Comparison of ENCODE assay signal across 10 cellular contexts in the genomic region with DNA sequence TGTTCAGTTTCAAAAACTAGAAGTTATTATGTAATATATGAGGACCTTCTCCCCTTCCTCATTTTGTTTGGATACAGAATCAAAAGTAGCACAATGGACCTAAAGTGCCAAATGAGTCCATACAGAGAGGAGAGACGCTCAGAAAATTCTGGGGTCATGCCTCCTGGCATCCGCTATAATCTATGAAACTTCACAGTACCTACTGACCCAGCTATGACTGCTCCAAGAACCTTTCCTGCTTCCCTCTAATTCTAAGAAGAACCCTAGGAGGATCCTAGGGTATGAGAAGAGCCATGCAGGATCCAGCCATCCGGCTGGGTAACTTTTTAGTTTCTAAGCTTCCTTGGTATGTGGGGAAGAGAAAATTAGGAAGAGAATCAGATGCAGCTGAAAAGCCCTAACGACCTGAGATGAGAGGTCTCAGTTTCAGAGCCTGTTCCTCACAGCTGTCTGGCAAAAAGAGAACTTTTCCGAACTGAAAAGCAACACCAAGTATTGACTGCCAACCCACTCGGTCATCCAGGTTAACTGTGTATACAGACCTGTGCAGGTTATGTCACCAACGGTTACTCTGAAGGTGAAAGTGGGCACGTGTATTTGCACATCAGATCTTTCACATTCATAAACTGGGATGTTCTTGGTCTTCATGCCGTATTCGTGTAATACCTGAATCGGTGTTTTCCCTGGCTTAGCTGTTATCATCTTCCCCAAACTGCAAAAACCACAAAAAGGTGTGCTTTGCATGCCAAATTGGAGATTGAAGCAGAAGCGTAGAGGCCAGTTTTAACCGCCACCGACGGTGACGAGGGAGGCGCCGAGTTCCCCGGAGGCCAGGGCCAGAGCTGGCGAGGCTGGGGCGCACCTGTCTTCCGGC. TPM values are rescaled to one million over a fixed set of nuclear protein-coding genes. Genes with fewer than 3 reads are reported as not detected.
DNase-seq lines count a peak whose midpoint lies in the region; ATAC-seq, FAIRE-seq and TF ChIP-seq lines count a peak whose summit lies in the region.
"Had no signal": no experiment of that assay in that cellular context is flagged by ENCODE, and none has a peak within 500 bp of the region (broad histone marks: within the 10 kb centered on the region; RNA-seq: fewer than 3 reads in every experiment).

No MANE protein-coding gene starts in this region.

- H3K9me3 ChIP-seq in HUES64 (ENCODE audit: insufficient read depth, low read depth, low read length) = no peaks in the 10 kb centered on the region
- H3K9me3 ChIP-seq in HepG2 (ENCODE audit: low read length) = no peaks in the 10 kb centered on the region

- peaks cover 26% of the 10 kb centered on the region for H3K79me2 ChIP-seq in HepG2 (ENCODE audit: insufficient read depth, low read length)

- no peak for TF ChIP-seq RAD21 in HepG2 (CRISPR knock-in tag; IDR thresholded peaks at IDR 0.05)

- TF ChIP-seq EP300 in HepG2 (IDR thresholded peaks at IDR 0.05; ENCODE audit: low read depth in 2 of 2, low read length in 2 of 2) (no peak), HepG2 (CRISPR knock-in tag; IDR thresholded peaks at IDR 0.05; ENCODE audit: borderline replicate concordance) (no peak)

- no peak overlapping the region for H2AFZ ChIP-seq in HepG2 (ENCODE audit: low read length)

- CTCF ChIA-PET in HepG2 (lab: Yijun Ruan, JAX; ENCODE audit: low intra/inter-chr PET ratio, low total read pairs) = no interaction called here

- H3K36me3 ChIP-seq in HUES64 (ENCODE audit: insufficient read depth, low read length) (peaks cover 48% of the 10 kb centered on the region), HepG2 (replicated peaks in 1 of 2; ENCODE audit: control insufficient read depth in 1 of 2, insufficient read depth in 2 of 2, low read length in 2 of 2) (peaks cover 9 to 34% of the 10 kb centered on the region in 2 experiments)

- DNase-seq in SIG-M5 treated with dmso at 0.1 percent for 504 hours (lab: John Stamatoyannopoulos, UW; ENCODE audit: unreplicated experiment) = peak; percentile 44
- DNase-seq in SIG-M5 (lab: John Stamatoyannopoulos, UW) = no peak
- DNase-seq in astrocyte of the cerebellum (ENCODE audit: low read depth) = no peak
- DNase-seq in HepG2 (ENCODE audit: low spot score) = peak; percentile 37
- DNase-seq in NCI-H2107 treated with DMSO at 0.1 percent for 48 hours (lab: John Stamatoyannopoulos, UW; ENCODE audit: unreplicated experiment) = no peak

- H4K20me1 ChIP-seq in HepG2 (ENCODE audit: insufficient read depth, low read length) = peaks cover 14% of the 10 kb centered on the region; the same call in 1 of the 2 replicates

- TSS peak; percentile 57 for BruUV-seq in HepG2 (replicated peaks; lab: Mats Ljungman, UMichigan)

- peak overlapping the region; percentile 85 for H3K4me2 ChIP-seq in HepG2 (ENCODE audit: low read depth, low read length)

- POLR2A ChIA-PET in HepG2 (lab: Yijun Ruan, JAX) = interaction anchor here (1.1 to 3.9 kb wide), 12 partner anchors 9 to 337 kb away, joined by 3 to 97 read pairs (median 24); partner anchors contain the start of genes PLEKHA3 and RBM45

- WGBS in HUES64 = 20% methylated on average over 22 of the region's 22 CpGs
- WGBS in HepG2 (ENCODE audit: low lambda C conversion rate) = 11% methylated on average over 12 of the region's 22 CpGs

- intact Hi-C loops in HepG2 (cut with micrococcal nuclease; ENCODE audit: unreplicated experiment) = loop anchor here (1.0 to 10.0 kb wide), 4 partner anchors 35 to 1053 kb away; no protein-coding TSS in a partner anchor

- H3K4me1 ChIP-seq in HUES64 (ENCODE audit: insufficient read depth, low read length) = peaks cover 8% of the 10 kb centered on the region; the same call in 1 of the 2 replicates
- H3K4me1 ChIP-seq in HepG2 (ENCODE audit: insufficient read depth, low read length) = peaks cover 33% of the 10 kb centered on the region

- FAIRE-seq in HepG2 (lab: Jason Lieb, UNC) = no peak
- FAIRE-seq: frontal cortex had no signal

- H3K9ac ChIP-seq in HUES64 (ENCODE audit: low read depth, low read length) = peak overlapping the region; percentile 99
- H3K9ac ChIP-seq in HepG2 (ENCODE audit: insufficient read depth, low read depth, low read length) = peak overlapping the region; percentile 98

- TF ChIP-seq CTCF in astrocyte of the cerebellum (IDR thresholded peaks at IDR 0.05; ENCODE audit: low read depth, low read length, missing control alignments) = no peak
- TF ChIP-seq CTCF in HepG2 (CRISPR knock-in tag; IDR thresholded peaks at IDR 0.05) = no peak

- no peak for TF ChIP-seq POLR2A in HepG2 (IDR thresholded peaks at IDR 0.05; ENCODE audit: insufficient read depth in 1 of 2, low read depth in 2 of 2, low read length in 2 of 2)

- in situ Hi-C loops in astrocyte of the cerebellum (cut with HindIII; ENCODE audit: low sequenced_read_pairs) = loop anchor here (10.0 kb wide), 1 partner anchor 55 kb away; no protein-coding TSS in a partner anchor
- in situ Hi-C loops in HepG2 (cut with HindIII; ENCODE audit: extremely low pct_ligation_motif_present, low pct_unique_long_range_greater_than_20kb) = no loop called here

- peak overlapping the region; percentile 70 for H3K4me3 ChIP-seq in HUES64 (ENCODE audit: low read length)
- H3K4me3 ChIP-seq in astrocyte of the cerebellum (ENCODE audit: low read depth, low read length) = peak overlapping the region; percentile 78
- H3K4me3 ChIP-seq in HepG2 (replicated peaks in 1 of 3; ENCODE audit: insufficient read depth in 1 of 3, low read depth in 2 of 3, low read length in 3 of 3) = peak overlapping the region; percentile 75 to 88 (median 82)

- H3K27ac ChIP-seq in HUES64 (ENCODE audit: low read depth, low read length) = peak overlapping the region; percentile 99; the same call in 1 of the 2 replicates
- H3K27ac ChIP-seq in HepG2 (ENCODE audit: extremely low read length, insufficient read depth, low read length) = peak overlapping the region; percentile 96
- H3K27ac ChIP-seq in temporal lobe (ENCODE audit: low read depth, low read length) = peak overlapping the region; percentile 69

- no peaks in the 10 kb centered on the region for H3K27me3 ChIP-seq in HUES64 (ENCODE audit: insufficient read depth, low read length)
- H3K27me3 ChIP-seq in HepG2 (ENCODE audit: control insufficient read depth in 1 of 2, insufficient read depth in 2 of 2, low read length in 2 of 2) = no peaks in the 10 kb centered on the region; a peak in 1 of 5 replicates

- ATAC-seq in GM21576 (IDR thresholded peaks at IDR 0.05; ENCODE audit: unreplicated experiment) (peak; percentile 38), HepG2 (no peak)

RNA-seq across cellular contexts. Expression of gene PRKRA, which starts 1.0 kb away (rescaled TPM):
- polyA plus RNA-seq in HUES64 (2013, experiment 1 of 2) = 49.6 TPM
- polyA plus RNA-seq in HUES64 (2013, experiment 2 of 2) = 58.6 TPM
- total RNA-seq in HepG2 (2016; rRNA removed; fragmentation: Illumina TruSeq; extraction: Trizol) (67.6 and 74.7 TPM in 2 replicates), temporal lobe (43.3 TPM)
- total RNA-seq in HepG2 (2016; cell fraction: cytosol; rRNA removed; fragmentation: Illumina TruSeq; extraction: Trizol; ENCODE audit: low read depth) = 77.3 and 86.7 TPM in 2 replicates
- total RNA-seq in HepG2 (2016; cell fraction: insoluble cytoplasmic fraction; rRNA removed; fragmentation: Illumina TruSeq; extraction: Trizol) = 64.4 and 73.6 TPM in 2 replicates
- 113 and 120 TPM in 2 replicates for total RNA-seq in HepG2 (2016; cell fraction: membrane; rRNA removed; fragmentation: Illumina TruSeq; extraction: Trizol)
- 83.1 and 91.6 TPM in 2 replicates for total RNA-seq in HepG2 (2016; cell fraction: nucleus; rRNA removed; fragmentation: Illumina TruSeq; extraction: Trizol)
- polyA plus RNA-seq in HepG2 (2011; rRNA removed) = 47.3 and 53.1 TPM in 2 replicates
- polyA plus RNA-seq in HepG2 (2011; cell fraction: cytosol; rRNA removed) = 39.9 and 48.4 TPM in 2 replicates
- 41.7 and 45.8 TPM in 2 replicates for polyA plus RNA-seq in HepG2 (2011; cell fraction: nucleus; rRNA removed)
- 48.0 and 68.5 TPM in 2 replicates for polyA plus RNA-seq in HepG2 (2012)
- polyA plus RNA-seq in HepG2 (2016; cell fraction: cytosol; fragmentation: Illumina TruSeq; extraction: Trizol; ENCODE audit: low read depth) = 94.3 and 117 TPM in 2 replicates
- 77.0 and 83.1 TPM in 2 replicates for polyA plus RNA-seq in HepG2 (2016; cell fraction: insoluble cytoplasmic fraction; fragmentation: Illumina TruSeq; extraction: Trizol; ENCODE audit: low read depth)
- 110 and 123 TPM in 2 replicates for polyA plus RNA-seq in HepG2 (2016; cell fraction: membrane; fragmentation: Illumina TruSeq; extraction: Trizol; ENCODE audit: low read depth)
- 92.2 and 94.5 TPM in 2 replicates for polyA plus RNA-seq in HepG2 (2016; cell fraction: nucleus; fragmentation: Illumina TruSeq; extraction: Trizol; ENCODE audit: insufficient read depth, low read depth)
- polyA minus RNA-seq in HepG2 (2011; rRNA and poly(A)+ RNA removed; ENCODE audit: low replicate concordance) = 14.8 and 55.1 TPM in 2 replicates
- 31.5 and 39.6 TPM in 2 replicates for polyA minus RNA-seq in HepG2 (2011; cell fraction: cytosol; rRNA and poly(A)+ RNA removed)
- polyA minus RNA-seq in HepG2 (2011; cell fraction: nucleus; rRNA and poly(A)+ RNA removed) = 182 and 199 TPM in 2 replicates

RNA-seq across cellular contexts. Expression of gene PJVK, which starts 1.2 kb away (rescaled TPM):
- 1.4 TPM for polyA plus RNA-seq in HUES64 (2013, experiment 1 of 2)
- polyA plus RNA-seq in HUES64 (2013, experiment 2 of 2) = 2.0 TPM
- total RNA-seq in HepG2 (2016; rRNA removed; fragmentation: Illumina TruSeq; extraction: Trizol) = 1.1 and 1.2 TPM in 2 replicates
- total RNA-seq in HepG2 (2016; cell fraction: cytosol; rRNA removed; fragmentation: Illumina TruSeq; extraction: Trizol; ENCODE audit: low read depth) = 0.81 and 2.0 TPM in 2 replicates
- 0.77 and 1.5 TPM in 2 replicates for total RNA-seq in HepG2 (2016; cell fraction: insoluble cytoplasmic fraction; rRNA removed; fragmentation: Illumina TruSeq; extraction: Trizol)
- total RNA-seq in HepG2 (2016; cell fraction: membrane; rRNA removed; fragmentation: Illumina TruSeq; extraction: Trizol) = 1.1 TPM in 2 replicates
- 3.4 and 4.2 TPM in 2 replicates for total RNA-seq in HepG2 (2016; cell fraction: nucleus; rRNA removed; fragmentation: Illumina TruSeq; extraction: Trizol)
- 2.6 and 3.0 TPM in 2 replicates for polyA plus RNA-seq in HepG2 (2011; rRNA removed)
- 0.51 and 1.1 TPM in 2 replicates for polyA plus RNA-seq in HepG2 (2011; cell fraction: cytosol; rRNA removed)
- polyA plus RNA-seq in HepG2 (2011; cell fraction: nucleus; rRNA removed) = 6.3 and 6.4 TPM in 2 replicates
- 1.5 and 2.9 TPM in 2 replicates for polyA plus RNA-seq in HepG2 (2012)
- 0.46 and 0.58 TPM in 2 replicates for polyA plus RNA-seq in HepG2 (2016; cell fraction: cytosol; fragmentation: Illumina TruSeq; extraction: Trizol; ENCODE audit: low read depth)
- polyA plus RNA-seq in HepG2 (2016; cell fraction: insoluble cytoplasmic fraction; fragmentation: Illumina TruSeq; extraction: Trizol; ENCODE audit: low read depth) = 0.67 and 1.3 TPM in 2 replicates
- 0.48 and 0.77 TPM in 2 replicates for polyA plus RNA-seq in HepG2 (2016; cell fraction: membrane; fragmentation: Illumina TruSeq; extraction: Trizol; ENCODE audit: low read depth)
- 7.3 and 8.2 TPM in 2 replicates for polyA plus RNA-seq in HepG2 (2016; cell fraction: nucleus; fragmentation: Illumina TruSeq; extraction: Trizol; ENCODE audit: insufficient read depth, low read depth)
- polyA minus RNA-seq in HepG2 (2011; rRNA and poly(A)+ RNA removed; ENCODE audit: low replicate concordance) = 1.1 and 1.8 TPM in 2 replicates
- 0.35 TPM in 1 of 2 replicates, not detected in the other for polyA minus RNA-seq in HepG2 (2011; cell fraction: cytosol; rRNA and poly(A)+ RNA removed)
- 9.3 and 9.6 TPM in 2 replicates for polyA minus RNA-seq in HepG2 (2011; cell fraction: nucleus; rRNA and poly(A)+ RNA removed)
- total RNA-seq in temporal lobe = 4.2 TPM
- total RNA-seq: Daoy had no signal

RNA-seq across cellular contexts. Expression of gene FKBP7, which starts 28.5 kb away (rescaled TPM):
- 4.9 TPM for polyA plus RNA-seq in HUES64 (2013, experiment 1 of 2)
- 9.2 TPM for polyA plus RNA-seq in HUES64 (2013, experiment 2 of 2)
- total RNA-seq in HepG2 (2016; rRNA removed; fragmentation: Illumina TruSeq; extraction: Trizol) (9.7 and 14.8 TPM in 2 replicates), temporal lobe (11.3 TPM)
- total RNA-seq in HepG2 (2016; cell fraction: cytosol; rRNA removed; fragmentation: Illumina TruSeq; extraction: Trizol; ENCODE audit: low read depth) = 2.8 and 3.6 TPM in 2 replicates
- total RNA-seq in HepG2 (2016; cell fraction: insoluble cytoplasmic fraction; rRNA removed; fragmentation: Illumina TruSeq; extraction: Trizol) = 9.9 and 13.5 TPM in 2 replicates
- total RNA-seq in HepG2 (2016; cell fraction: membrane; rRNA removed; fragmentation: Illumina TruSeq; extraction: Trizol) = 3.9 and 4.5 TPM in 2 replicates
- 12.3 and 18.8 TPM in 2 replicates for total RNA-seq in HepG2 (2016; cell fraction: nucleus; rRNA removed; fragmentation: Illumina TruSeq; extraction: Trizol)
- 9.5 and 12.4 TPM in 2 replicates for polyA plus RNA-seq in HepG2 (2011; rRNA removed)
- 6.1 and 7.1 TPM in 2 replicates for polyA plus RNA-seq in HepG2 (2011; cell fraction: cytosol; rRNA removed)
- 2.9 and 3.0 TPM in 2 replicates for polyA plus RNA-seq in HepG2 (2011; cell fraction: nucleus; rRNA removed)
- 13.3 and 20.2 TPM in 2 replicates for polyA plus RNA-seq in HepG2 (2012)
- polyA plus RNA-seq in HepG2 (2016; cell fraction: cytosol; fragmentation: Illumina TruSeq; extraction: Trizol; ENCODE audit: low read depth) = 5.2 and 5.3 TPM in 2 replicates
- polyA plus RNA-seq in HepG2 (2016; cell fraction: insoluble cytoplasmic fraction; fragmentation: Illumina TruSeq; extraction: Trizol; ENCODE audit: low read depth) = 10.5 and 13.7 TPM in 2 replicates
- polyA plus RNA-seq in HepG2 (2016; cell fraction: membrane; fragmentation: Illumina TruSeq; extraction: Trizol; ENCODE audit: low read depth) = 3.5 and 4.7 TPM in 2 replicates
- 20.0 and 26.2 TPM in 2 replicates for polyA plus RNA-seq in HepG2 (2016; cell fraction: nucleus; fragmentation: Illumina TruSeq; extraction: Trizol; ENCODE audit: insufficient read depth, low read depth)
- 0.89 and 1.8 TPM in 2 replicates for polyA minus RNA-seq in HepG2 (2011; rRNA and poly(A)+ RNA removed; ENCODE audit: low replicate concordance)
- polyA minus RNA-seq in HepG2 (2011; cell fraction: cytosol; rRNA and poly(A)+ RNA removed) = 5.3 and 5.9 TPM in 2 replicates
- 6.0 and 9.4 TPM in 2 replicates for polyA minus RNA-seq in HepG2 (2011; cell fraction: nucleus; rRNA and poly(A)+ RNA removed)

RNA-seq across cellular contexts. Expression of gene PLEKHA3, which starts 30.3 kb away (rescaled TPM):
- 9.2 TPM for polyA plus RNA-seq in HUES64 (2013, experiment 1 of 2)
- 7.8 TPM for polyA plus RNA-seq in HUES64 (2013, experiment 2 of 2)
- 23.1 and 26.8 TPM in 2 replicates for total RNA-seq in HepG2 (2016; rRNA removed; fragmentation: Illumina TruSeq; extraction: Trizol)
- total RNA-seq in HepG2 (2016; cell fraction: cytosol; rRNA removed; fragmentation: Illumina TruSeq; extraction: Trizol; ENCODE audit: low read depth) = 5.4 and 7.7 TPM in 2 replicates
- 21.3 and 27.5 TPM in 2 replicates for total RNA-seq in HepG2 (2016; cell fraction: insoluble cytoplasmic fraction; rRNA removed; fragmentation: Illumina TruSeq; extraction: Trizol)
- total RNA-seq in HepG2 (2016; cell fraction: membrane; rRNA removed; fragmentation: Illumina TruSeq; extraction: Trizol) = 24.3 and 26.4 TPM in 2 replicates
- total RNA-seq in HepG2 (2016; cell fraction: nucleus; rRNA removed; fragmentation: Illumina TruSeq; extraction: Trizol) = 11.8 and 13.5 TPM in 2 replicates
- 8.6 and 11.7 TPM in 2 replicates for polyA plus RNA-seq in HepG2 (2011; rRNA removed)
- 2.6 and 4.0 TPM in 2 replicates for polyA plus RNA-seq in HepG2 (2011; cell fraction: cytosol; rRNA removed)
- polyA plus RNA-seq in HepG2 (2011; cell fraction: nucleus; rRNA removed) = 2.6 and 5.8 TPM in 2 replicates
- polyA plus RNA-seq in HepG2 (2012) = 9.9 and 13.0 TPM in 2 replicates
- 10.7 and 12.2 TPM in 2 replicates for polyA plus RNA-seq in HepG2 (2016; cell fraction: cytosol; fragmentation: Illumina TruSeq; extraction: Trizol; ENCODE audit: low read depth)
- polyA plus RNA-seq in HepG2 (2016; cell fraction: insoluble cytoplasmic fraction; fragmentation: Illumina TruSeq; extraction: Trizol; ENCODE audit: low read depth) = 23.9 and 24.5 TPM in 2 replicates
- 19.9 and 21.8 TPM in 2 replicates for polyA plus RNA-seq in HepG2 (2016; cell fraction: membrane; fragmentation: Illumina TruSeq; extraction: Trizol; ENCODE audit: low read depth)
- polyA plus RNA-seq in HepG2 (2016; cell fraction: nucleus; fragmentation: Illumina TruSeq; extraction: Trizol; ENCODE audit: insufficient read depth, low read depth) = 11.0 and 14.0 TPM in 2 replicates
- polyA minus RNA-seq in HepG2 (2011; rRNA and poly(A)+ RNA removed; ENCODE audit: low replicate concordance) = 3.7 and 6.9 TPM in 2 replicates
- 9.6 and 11.5 TPM in 2 replicates for polyA minus RNA-seq in HepG2 (2011; cell fraction: cytosol; rRNA and poly(A)+ RNA removed)
- polyA minus RNA-seq in HepG2 (2011; cell fraction: nucleus; rRNA and poly(A)+ RNA removed) = 16.8 and 20.2 TPM in 2 replicates
- total RNA-seq in temporal lobe = 14.8 TPM

Comparison
In these comparisons a context has a peak if more than half of its experiments do, and no peak if none do; other contexts are left out.
1. DNase-seq: peak in SIG-M5 treated with dmso at 0.1 percent for 504 hours (single experiment) and HepG2 (single experiment); none in SIG-M5 (single experiment), astrocyte of the cerebellum (single experiment) and NCI-H2107 treated with DMSO at 0.1 percent for 48 hours (single experiment).
2. Peak in every context shown above with its lines, with median percentiles within 50 percentile points of each other: H3K27ac ChIP-seq and H3K4me3 ChIP-seq.